In genomic region chr16:20851601-20852000, GRCh38 we compare ENCODE assay signal across 10 cellular contexts. TPM values are rescaled to one million over a fixed set of nuclear protein-coding genes. Genes with fewer than 3 reads are reported as not detected.
A peak's percentile ranks its signal among the peaks of the same experiment; 100 is the strongest.
DNase-seq lines count a peak whose midpoint lies in the region; ATAC-seq and TF ChIP-seq lines count a peak whose summit lies in the region.
"Had no signal": no experiment of that assay in that cellular context is flagged by ENCODE, and none has a peak within 500 bp of the region (broad histone marks: within the 10 kb centered on the region; RNA-seq: fewer than 3 reads in every experiment).

No MANE protein-coding gene starts in this region.

- H3K9me3 Mint-ChIP-seq in activated naive CD4-positive, alpha-beta T cell treated with anti-CD3 and anti-CD28 coated beads, Interleukin-2, amount 50 U/mL, for 72 hours = no peaks in the 10 kb centered on the region
- H3K9me3 Mint-ChIP-seq: central memory CD8-positive, alpha-beta T cell had no signal

- CTCF ChIA-PET in Panc1 (lab: Charles Lee) = interaction anchor here (1.9 kb wide), 1 partner anchor 250 kb away, joined by 6 read pairs; no protein-coding TSS in a partner anchor

- H3K4me3 ChIP-seq in Panc1 (ENCODE audit: low read depth in 2 of 2, low read length in 2 of 2) = no peak overlapping the region
- H3K4me3 ChIP-seq: SJCRH30 had no signal

- in situ Hi-C loops in Panc1 (cut with HindIII; ENCODE audit: low pct_unique_long_range_greater_than_20kb, low sequenced_read_pairs) = no loop called here

- DNase-seq in AG08395 (ENCODE audit: low spot score) (peak; percentile 87), Panc1 (ENCODE audit: low read depth, low spot score) (no peak), fibroblast of the conjunctiva (ENCODE audit: low read depth) (peak; percentile 97), occipital lobe (lab: John Stamatoyannopoulos, UW) (peak; percentile 10), CD1c-positive myeloid dendritic cell (ENCODE audit: extremely low spot score) (no peak), DMS 273 (lab: John Stamatoyannopoulos, UW; ENCODE audit: unreplicated experiment) (no peak)
- no peak for DNase-seq in activated naive CD4-positive, alpha-beta T cell treated with anti-CD3 and anti-CD28 coated beads, Interleukin-2, amount 50 U/mL, for 72 hours (ENCODE audit: low spot score in 2 of 2)
- DNase-seq: SJCRH30 had no signal

- ATAC-seq in Panc1 = peak; percentile 54
- no peak for ATAC-seq in HG02938 (IDR thresholded peaks at IDR 0.05; ENCODE audit: unreplicated experiment)
- no peak for ATAC-seq in activated naive CD4-positive, alpha-beta T cell treated with anti-CD3 and anti-CD28 coated beads, Interleukin-2, amount 50 U/mL, for 72 hours

- H3K27me3 ChIP-seq in Panc1 (ENCODE audit: control insufficient read depth, insufficient read depth, low read length) = no peaks in the 10 kb centered on the region
- H3K27me3 ChIP-seq: SJCRH30 had no signal

- peaks cover 4% of the 10 kb centered on the region for H3K36me3 ChIP-seq in Panc1 (ENCODE audit: control insufficient read depth, insufficient read depth, low read length)

- POLR2A ChIA-PET in Panc1 (lab: Charles Lee) = no interaction called here

- BruUV-seq in Panc1 (replicated peaks; lab: Mats Ljungman, UMichigan) = no TSS peak

- H3K27ac Mint-ChIP-seq in activated naive CD4-positive, alpha-beta T cell treated with anti-CD3 and anti-CD28 coated beads, Interleukin-2, amount 50 U/mL, for 72 hours = no peak overlapping the region

- H3K36me3 Mint-ChIP-seq in activated naive CD4-positive, alpha-beta T cell treated with anti-CD3 and anti-CD28 coated beads, Interleukin-2, amount 50 U/mL, for 72 hours = peaks cover 7% of the 10 kb centered on the region in 2 donors

- no peaks in the 10 kb centered on the region for H3K9me3 ChIP-seq in Panc1 (ENCODE audit: control insufficient read depth, insufficient read depth, low read depth, low read length)
- H3K9me3 ChIP-seq: SJCRH30 had no signal

- peaks cover 23% of the 10 kb centered on the region for H3K4me1 ChIP-seq in Panc1 (ENCODE audit: control insufficient read depth, insufficient read depth, low read length)
- H3K4me1 ChIP-seq: SJCRH30 had no signal

- intact Hi-C loops in Panc1 (cut with micrococcal nuclease; ENCODE audit: unreplicated experiment) = loop anchor here (2.0 kb wide), 1 partner anchor 233 kb away; no protein-coding TSS in a partner anchor

- H3K27ac ChIP-seq in Panc1 (ENCODE audit: low read length) = peak overlapping the region; percentile 64
- H3K27ac ChIP-seq: SJCRH30 had no signal

- no peak for TF ChIP-seq CTCF in Panc1 (IDR thresholded peaks at IDR 0.05)

RNA-seq across cellular contexts. Expression of gene REXO5, which starts 45.3 kb away (rescaled TPM):
- total RNA-seq in Panc1 (2021; ENCODE audit: unreplicated experiment) = 13.6 TPM
- polyA plus RNA-seq in Panc1 (2012; ENCODE audit: insufficient read length) = 3.6 TPM
- total RNA-seq in occipital lobe = 9.4 TPM
- total RNA-seq in activated naive CD4-positive, alpha-beta T cell treated with anti-CD3 and anti-CD28 coated beads, Interleukin-2, amount 50 U/mL, for 72 hours = 10 to 100 TPM; 18.5 to 18.9 TPM

RNA-seq across cellular contexts. Expression of gene ERI2, which starts 45.3 kb away (rescaled TPM):
- total RNA-seq in Panc1 (2021; ENCODE audit: unreplicated experiment) = 20.4 TPM
- polyA plus RNA-seq in Panc1 (2012; ENCODE audit: insufficient read length) = 8.7 TPM
- 27.8 TPM for total RNA-seq in occipital lobe
- 10 to 100 TPM; 19.6 to 36.2 TPM for total RNA-seq in activated naive CD4-positive, alpha-beta T cell treated with anti-CD3 and anti-CD28 coated beads, Interleukin-2, amount 50 U/mL, for 72 hours

RNA-seq across cellular contexts. Expression of gene DCUN1D3, which starts 48.6 kb away (rescaled TPM):
- 23.5 TPM for total RNA-seq in Panc1 (2021; ENCODE audit: unreplicated experiment)
- polyA plus RNA-seq in Panc1 (2012; ENCODE audit: insufficient read length) = 7.7 TPM
- total RNA-seq in occipital lobe = 18.9 TPM
- 10 to 100 TPM in 1 of 2 donors, 1 to 10 TPM in 1; 4.2 to 10.9 TPM for total RNA-seq in activated naive CD4-positive, alpha-beta T cell treated with anti-CD3 and anti-CD28 coated beads, Interleukin-2, amount 50 U/mL, for 72 hours

RNA-seq across cellular contexts. Expression of gene LYRM1, which starts 49.0 kb away (rescaled TPM):
- 30.7 TPM for total RNA-seq in Panc1 (2021; ENCODE audit: unreplicated experiment)
- 26.4 TPM for polyA plus RNA-seq in Panc1 (2012; ENCODE audit: insufficient read length)
- total RNA-seq in occipital lobe = 66.9 TPM
- 10 to 100 TPM; 19.4 to 20.9 TPM for total RNA-seq in activated naive CD4-positive, alpha-beta T cell treated with anti-CD3 and anti-CD28 coated beads, Interleukin-2, amount 50 U/mL, for 72 hours

Comparison
In these comparisons a context has a peak if more than half of its experiments do, and no peak if none do; other contexts are left out.
1. DNase-seq: peak in AG08395 (single experiment), fibroblast of the conjunctiva (single experiment) and occipital lobe (single experiment); none in Panc1 (single experiment), activated naive CD4-positive, alpha-beta T cell treated with anti-CD3 and anti-CD28 coated beads, Interleukin-2, amount 50 U/mL, for 72 hours (0 of 2), CD1c-positive myeloid dendritic cell (single experiment) and DMS 273 (single experiment).